Comparison of ENCODE assay signal across 15 cellular contexts in the genomic region with DNA sequence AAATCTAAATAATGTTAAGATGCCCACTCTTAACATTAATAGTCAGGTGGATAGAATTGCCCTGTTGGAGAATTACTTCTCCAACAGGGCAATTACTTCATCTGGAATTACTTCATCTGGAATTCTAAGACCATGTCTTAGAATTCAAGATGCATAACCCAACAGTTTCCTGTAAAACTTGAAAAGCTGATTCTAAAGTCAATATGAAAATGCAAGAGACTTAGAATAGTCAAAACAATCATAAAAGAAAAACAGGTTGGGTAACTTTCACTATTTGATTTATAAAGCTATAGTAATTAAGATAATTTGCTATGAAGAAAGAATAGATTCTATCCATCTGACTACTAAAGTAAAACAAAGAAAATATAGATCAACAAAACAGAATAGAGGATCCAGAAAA.
A peak's percentile ranks its signal among the peaks of the same experiment; 100 is the strongest.
DNase-seq lines count a peak whose midpoint lies in the region; ATAC-seq, FAIRE-seq and TF ChIP-seq lines count a peak whose summit lies in the region.
"Had no signal": no experiment of that assay in that cellular context is flagged by ENCODE, and none has a peak within 500 bp of the region (broad histone marks: within the 10 kb centered on the region; RNA-seq: fewer than 3 reads in every experiment).

No MANE protein-coding gene starts in this region.

- intact Hi-C loops in mucosa of descending colon (cut with DNase I, micrococcal nuclease), result no loop called here

- no peak for TF ChIP-seq CTCF in WERI-Rb-1 (IDR thresholded peaks at IDR 0.05; ENCODE audit: low read depth, low read length)
- no peak for TF ChIP-seq CTCF in mucosa of descending colon (IDR thresholded peaks at IDR 0.05)

- no peaks in the 10 kb centered on the region for H3K9me3 ChIP-seq in WERI-Rb-1 (ENCODE audit: severe bottlenecking)
- H3K9me3 ChIP-seq in small intestine (ENCODE audit: control insufficient read depth, low read depth), result no peaks in the 10 kb centered on the region
- H3K9me3 ChIP-seq in mucosa of descending colon, result no peaks in the 10 kb centered on the region

- FAIRE-seq in GM18507 (lab: Jason Lieb, UNC) (peak; percentile 49), small intestine (lab: Jason Lieb, UNC) (peak; percentile 51)

- DNase-seq in GM18507 (ENCODE audit: extremely low spot score, insufficient read length, low read depth), result no peak
- no peak for DNase-seq in WERI-Rb-1
- DNase-seq in small intestine, result no peak
- DNase-seq in NCI-H187 treated with DMSO at 0.1 percent for 48 hours (lab: John Stamatoyannopoulos, UW), result no peak
- DNase-seq in mucosa of descending colon, result no peak
- no peak for DNase-seq in OCI-M1 (lab: John Stamatoyannopoulos, UW)
- no peak for DNase-seq in erythroblast (lab: John Stamatoyannopoulos, UW)
- DNase-seq: CD4-positive, alpha-beta memory T cell; IMR-90; MV-4-11; NCI-H1417 treated with DMSO at 0.1 percent for 48 hours; NCI-H2029 treated with DMSO at 0.1 percent for 48 hours had no signal

- peak; percentile 76 for ATAC-seq in esophagus mucosa
- no peak for ATAC-seq in mucosa of descending colon
- ATAC-seq: HCT116 had no signal

- no peak for TF ChIP-seq POLR2A in erythroblast (IDR thresholded peaks at IDR 0.05; ENCODE audit: low read length)

- H3K4me1 ChIP-seq in small intestine (ENCODE audit: control insufficient read depth in 2 of 2, insufficient read depth in 1 of 2, low read depth in 1 of 2, low read length in 1 of 2), result peaks cover 2 to 3% of the 10 kb centered on the region in 2 donors
- H3K4me1 ChIP-seq in mucosa of descending colon (ENCODE audit: low read depth), result peaks cover 3% of the 10 kb centered on the region

- no peaks in the 10 kb centered on the region for H3K36me3 ChIP-seq in WERI-Rb-1
- H3K36me3 ChIP-seq in small intestine (ENCODE audit: control insufficient read depth in 2 of 2, insufficient read depth in 2 of 2, low read length in 2 of 2), result no peaks in the 10 kb centered on the region
- H3K36me3 ChIP-seq in mucosa of descending colon (ENCODE audit: low read depth), result no peaks in the 10 kb centered on the region

- H3K4me3 ChIP-seq in WERI-Rb-1 (ENCODE audit: low read depth, low read length) (no peak overlapping the region), small intestine (ENCODE audit: low read depth in 1 of 2, low read length in 2 of 2) (no peak overlapping the region), mucosa of descending colon (no peak overlapping the region)

- H3K27me3 ChIP-seq in WERI-Rb-1 (ENCODE audit: insufficient read depth, low read depth, severe bottlenecking) (no peaks in the 10 kb centered on the region), small intestine (ENCODE audit: control insufficient read depth in 2 of 2, insufficient read depth in 2 of 2, low read length in 2 of 2) (no peaks in the 10 kb centered on the region)

- peak overlapping the region; percentile 59 for H3K27ac ChIP-seq in WERI-Rb-1
- no peak overlapping the region for H3K27ac ChIP-seq in small intestine (ENCODE audit: low read depth in 1 of 2, low read length in 1 of 2)
- H3K27ac ChIP-seq: RWPE1 had no signal
